10 cellular contexts compared by ENCODE assay signal in genomic region chr2:232420463-232421188, GRCh38. TPM values are rescaled to one million over a fixed set of nuclear protein-coding genes. Genes with fewer than 3 reads are reported as not detected.
DNase-seq lines count a peak whose midpoint lies in the region; ATAC-seq and TF ChIP-seq lines count a peak whose summit lies in the region.
"Had no signal": no experiment of that assay in that cellular context is flagged by ENCODE, and none has a peak within 500 bp of the region (broad histone marks: within the 10 kb centered on the region; RNA-seq: fewer than 3 reads in every experiment).

No MANE protein-coding gene starts in this region.

- peaks cover 8% of the 10 kb centered on the region for H4K20me1 ChIP-seq in neural progenitor cell (ENCODE audit: low read depth)

- intact Hi-C loops in sigmoid colon (cut with DNase I) = no loop called here

- H3K9ac ChIP-seq in neural progenitor cell = no peak overlapping the region

- H3K4me1 ChIP-seq in effector memory CD4-positive, alpha-beta T cell (ENCODE audit: control insufficient read depth, insufficient read depth, low read length, poor library complexity, severe bottlenecking) = peaks cover 7% of the 10 kb centered on the region
- H3K4me1 ChIP-seq in neural progenitor cell (peaks cover 9% of the 10 kb centered on the region), sigmoid colon (peaks cover 0 to 30% (median 22%) of the 10 kb centered on the region in 4 donors)

- TF ChIP-seq CTCF in GM12873 (IDR thresholded peaks at IDR 0.05; ENCODE audit: insufficient read depth, low read depth, low read length, missing control alignments) = peak; percentile 1
- TF ChIP-seq CTCF in neural progenitor cell (IDR thresholded peaks at IDR 0.05) = no peak
- no peak for TF ChIP-seq CTCF in sigmoid colon (IDR thresholded peaks at IDR 0.05)
- no peak for TF ChIP-seq CTCF in GM20000 (IDR thresholded peaks at IDR 0.05; ENCODE audit: extremely low read depth, missing control alignments)

- peaks cover 73% of the 10 kb centered on the region for H3K27me3 Mint-ChIP-seq in neural progenitor cell (ENCODE audit: insufficient read depth, low read depth)

- peak overlapping the region; percentile 32 for H3K4me3 ChIP-seq in effector memory CD4-positive, alpha-beta T cell (ENCODE audit: insufficient read depth, low read depth, low read length, poor library complexity, severe bottlenecking)
- peak overlapping the region; percentile 52 for H3K4me3 ChIP-seq in neural progenitor cell
- no peak overlapping the region for H3K4me3 ChIP-seq in sigmoid colon

- TF ChIP-seq EP300 in sigmoid colon (IDR thresholded peaks at IDR 0.05) = no peak

- no peaks in the 10 kb centered on the region for H3K79me2 ChIP-seq in neural progenitor cell (ENCODE audit: low read depth)

- H3F3A ChIP-seq in neural progenitor cell (ENCODE audit: low read depth) = peaks cover 13% of the 10 kb centered on the region

- H3K36me3 ChIP-seq in effector memory CD4-positive, alpha-beta T cell (ENCODE audit: control insufficient read depth, insufficient read depth, low read length) = no peaks in the 10 kb centered on the region
- no peaks in the 10 kb centered on the region for H3K36me3 ChIP-seq in neural progenitor cell
- no peaks in the 10 kb centered on the region for H3K36me3 ChIP-seq in sigmoid colon

- peak overlapping the region; percentile 75 for H3K4me3 Mint-ChIP-seq in neural progenitor cell
- H3K4me3 Mint-ChIP-seq: central memory CD8-positive, alpha-beta T cell had no signal

- H3K27ac Mint-ChIP-seq in neural progenitor cell = no peak overlapping the region

- DNase-seq in NCI-H510A treated with DMSO at 0.1 percent for 48 hours (lab: John Stamatoyannopoulos, UW) (peak; percentile 88), neural progenitor cell (ENCODE audit: low spot score) (peak; percentile 85), sigmoid colon (no peak), GM20000 (ENCODE audit: low spot score) (no peak), cerebellar cortex (ENCODE audit: low spot score) (no peak)
- no peak for DNase-seq in effector memory CD4-positive, alpha-beta T cell

- peaks cover 20% of the 10 kb centered on the region for H3K9me3 Mint-ChIP-seq in neural progenitor cell
- H3K9me3 Mint-ChIP-seq: central memory CD8-positive, alpha-beta T cell had no signal

- WGBS in sigmoid colon, 2 donors = 2 to 3% methylated on average over 79 of the region's 79 CpGs

- peak overlapping the region; percentile 75 for H2AFZ ChIP-seq in neural progenitor cell (replicated peaks)

- no peak for ATAC-seq in HG03442 (IDR thresholded peaks at IDR 0.05; ENCODE audit: unreplicated experiment)

- H3K36me3 Mint-ChIP-seq in neural progenitor cell = peaks cover 7% of the 10 kb centered on the region

- peaks cover 14% of the 10 kb centered on the region for H3K4me1 Mint-ChIP-seq in neural progenitor cell

- H3K9me3 ChIP-seq in effector memory CD4-positive, alpha-beta T cell (ENCODE audit: control insufficient read depth, low read length) = no peaks in the 10 kb centered on the region
- H3K9me3 ChIP-seq in neural progenitor cell (ENCODE audit: low read depth) (peaks cover 5% of the 10 kb centered on the region), sigmoid colon (no peaks in the 10 kb centered on the region)

- no peak overlapping the region for H3K27ac ChIP-seq in effector memory CD4-positive, alpha-beta T cell (ENCODE audit: insufficient read depth, low read length, poor library complexity, severe bottlenecking)
- H3K27ac ChIP-seq in neural progenitor cell (no peak overlapping the region), sigmoid colon (no peak overlapping the region)
- H3K27ac ChIP-seq: HL-60 had no signal

- H3K27me3 ChIP-seq in effector memory CD4-positive, alpha-beta T cell (replicated peaks; ENCODE audit: control insufficient read depth, insufficient read depth, low read length, poor library complexity, severe bottlenecking) = peaks cover 9% of the 10 kb centered on the region
- peaks cover 91% of the 10 kb centered on the region for H3K27me3 ChIP-seq in neural progenitor cell
- peaks cover 20 to 90% (median 55%) of the 10 kb centered on the region in 3 donors for H3K27me3 ChIP-seq in sigmoid colon

- no peak for TF ChIP-seq POLR2A in sigmoid colon (IDR thresholded peaks at IDR 0.05)

- H3K4me2 ChIP-seq in neural progenitor cell = peak overlapping the region; percentile 89

RNA-seq across cellular contexts. Expression of gene ALPG, which starts 14.0 kb away (rescaled TPM):
- total RNA-seq in neural progenitor cell (ENCODE audit: low replicate concordance) (not detected in 2 replicates), sigmoid colon (not detected)
- under 1 TPM in 1 of 3 donors, not detected in 2; 0.10 TPM for polyA plus RNA-seq in sigmoid colon

RNA-seq across cellular contexts. Expression of gene ALPI, which starts 35.3 kb away (rescaled TPM):
- total RNA-seq in neural progenitor cell (ENCODE audit: low replicate concordance) (not detected in 2 replicates), sigmoid colon (not detected)
- polyA plus RNA-seq in sigmoid colon = 10 to 100 TPM in 1 of 3 donors, 1 to 10 TPM in 2; 5.3 to 10.2 (median 7.2) TPM

RNA-seq across cellular contexts. Expression of gene ALPP, which starts 42.1 kb away (rescaled TPM):
- total RNA-seq in neural progenitor cell (ENCODE audit: low replicate concordance) = not detected in 2 replicates
- not detected for total RNA-seq in sigmoid colon
- under 1 TPM in 1 of 3 donors, not detected in 2; 0.03 TPM for polyA plus RNA-seq in sigmoid colon

Comparison
In these comparisons a context has a peak if more than half of its experiments do, and no peak if none do; other contexts are left out.
1. DNase-seq: peak in NCI-H510A treated with DMSO at 0.1 percent for 48 hours (single experiment) and neural progenitor cell (single experiment); none in effector memory CD4-positive, alpha-beta T cell (0 of 3), sigmoid colon (single experiment), GM20000 (single experiment) and cerebellar cortex (single experiment).
2. H3K4me3 ChIP-seq: peak in effector memory CD4-positive, alpha-beta T cell (single experiment) and neural progenitor cell (single experiment); none in sigmoid colon (0 of 4).